Comparison of ENCODE assay signal across 8 cellular contexts in the genomic region with DNA sequence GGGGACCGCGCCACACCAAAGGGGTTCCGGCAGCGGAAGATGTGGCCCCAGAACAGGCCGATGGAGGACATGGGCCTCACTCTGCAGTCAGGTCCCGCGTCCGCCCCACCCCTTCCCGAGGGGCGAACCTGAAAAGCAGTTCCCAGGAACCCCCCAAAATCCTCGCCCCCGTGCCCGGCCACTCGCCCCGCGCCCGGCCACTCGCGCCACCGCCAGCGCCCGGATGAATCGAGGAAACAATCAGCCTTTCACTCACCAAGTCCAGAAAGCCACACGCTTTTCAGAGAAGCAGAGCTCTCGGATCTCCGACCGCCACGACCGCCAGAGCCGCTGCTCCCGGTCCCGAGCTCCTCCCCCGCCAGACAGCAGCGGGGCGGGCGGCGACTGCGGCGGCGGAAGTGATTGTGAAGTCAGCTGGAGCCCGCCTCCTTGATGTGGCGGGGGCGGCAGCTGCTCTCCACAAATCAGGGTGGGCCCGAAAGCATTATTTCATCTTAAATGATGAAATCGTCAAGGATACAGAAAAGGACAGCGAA. TPM values are rescaled to one million over a fixed set of nuclear protein-coding genes. Genes with fewer than 3 reads are reported as not detected.
DNase-seq lines count a peak whose midpoint lies in the region; ATAC-seq and TF ChIP-seq lines count a peak whose summit lies in the region.

A gene with protein sequence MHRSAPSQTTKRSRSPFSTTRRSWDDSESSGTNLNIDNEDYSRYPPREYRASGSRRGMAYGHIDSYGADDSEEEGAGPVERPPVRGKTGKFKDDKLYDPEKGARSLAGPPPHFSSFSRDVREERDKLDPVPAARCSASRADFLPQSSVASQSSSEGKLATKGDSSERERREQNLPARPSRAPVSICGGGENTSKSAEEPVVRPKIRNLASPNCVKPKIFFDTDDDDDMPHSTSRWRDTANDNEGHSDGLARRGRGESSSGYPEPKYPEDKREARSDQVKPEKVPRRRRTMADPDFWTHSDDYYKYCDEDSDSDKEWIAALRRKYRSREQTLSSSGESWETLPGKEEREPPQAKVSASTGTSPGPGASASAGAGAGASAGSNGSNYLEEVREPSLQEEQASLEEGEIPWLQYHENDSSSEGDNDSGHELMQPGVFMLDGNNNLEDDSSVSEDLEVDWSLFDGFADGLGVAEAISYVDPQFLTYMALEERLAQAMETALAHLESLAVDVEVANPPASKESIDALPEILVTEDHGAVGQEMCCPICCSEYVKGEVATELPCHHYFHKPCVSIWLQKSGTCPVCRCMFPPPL (minus strand): TSS at position 338 of the 536 bp plus-strand sequence. CDS start 2,380 bp downstream, outside the sequence.

- H3K4me1 ChIP-seq in CD8-positive, alpha-beta memory T cell (ENCODE audit: insufficient read depth, low read length) = peaks cover 15% of the 10 kb centered on the region
- H3K4me1 ChIP-seq in PC-3 (ENCODE audit: insufficient read depth, low read length) = peaks cover 6% of the 10 kb centered on the region; the same call in 1 of the 2 replicates
- no peaks in the 10 kb centered on the region for H3K4me1 ChIP-seq in esophagus (ENCODE audit: control insufficient read depth in 2 of 2, insufficient read depth in 2 of 2, low read length in 1 of 2)
- no peaks in the 10 kb centered on the region for H3K4me1 ChIP-seq in mucosa of stomach (ENCODE audit: control insufficient read depth, insufficient read depth, low read length)

- POLR2A ChIA-PET in CD8-positive, alpha-beta memory T cell (lab: Charles Lee) = interaction anchor here (1.1 kb wide), 1 partner anchor 336 kb away, joined by 3 read pairs; a partner anchor contains a TSS
- POLR2A ChIA-PET in PC-3 (lab: Charles Lee; ENCODE audit: unreplicated experiment) = interaction anchor here (0.7 kb wide), 1 partner anchor 55 kb away, joined by 4 read pairs; no protein-coding TSS in a partner anchor

- peak within 1 kb of the TSS; percentile 96 for H3K4me2 ChIP-seq in PC-3 (ENCODE audit: low read length)

- peaks cover 0 to 3% (median 0%) of the 10 kb centered on the region in 5 donors for H3K9me3 Mint-ChIP-seq in CD8-positive, alpha-beta memory T cell
- no peaks in the 10 kb centered on the region for H3K9me3 Mint-ChIP-seq in activated T-cell treated with anti-CD3 and anti-CD28 coated beads, Interleukin-2, amount 50 U/mL, for 4 hours

- peaks cover 26 to 40% (median 29%) of the 10 kb centered on the region in 3 donors for H3K4me1 Mint-ChIP-seq in CD8-positive, alpha-beta memory T cell
- H3K4me1 Mint-ChIP-seq in activated T-cell treated with anti-CD3 and anti-CD28 coated beads, Interleukin-2, amount 50 U/mL, for 4 hours (ENCODE audit: low read depth) = peaks cover 28% of the 10 kb centered on the region

- intact Hi-C loops in PC-3 (cut with micrococcal nuclease) = no loop called here

- H3K9ac ChIP-seq in PC-3 (ENCODE audit: low read length) (peak within 1 kb of the TSS; percentile 85), mucosa of stomach (ENCODE audit: low read length) (peak within 1 kb of the TSS; percentile 59)

- H3K27ac Mint-ChIP-seq in CD8-positive, alpha-beta memory T cell = peak within 1 kb of the TSS; percentile 75 to 93 (median 88)

- H3K79me2 ChIP-seq in PC-3 (ENCODE audit: low read length) = peaks cover 14% of the 10 kb centered on the region

- H4K20me1 ChIP-seq in PC-3 (ENCODE audit: low read length) = no peaks in the 10 kb centered on the region

- peaks cover 0 to 32% (median 0%) of the 10 kb centered on the region in 3 donors for H3K36me3 Mint-ChIP-seq in CD8-positive, alpha-beta memory T cell
- H3K36me3 Mint-ChIP-seq in activated T-cell treated with anti-CD3 and anti-CD28 coated beads, Interleukin-2, amount 50 U/mL, for 4 hours (ENCODE audit: insufficient read depth) = peaks cover 10% of the 10 kb centered on the region

- H2AFZ ChIP-seq in PC-3 (ENCODE audit: low read length) = peak within 1 kb of the TSS; percentile 93

- no peaks in the 10 kb centered on the region for H3K9me2 ChIP-seq in PC-3 (replicated peaks; ENCODE audit: low read length)

- TSS peak; percentile 42 for BruUV-seq in PC-3 (replicated peaks; lab: Mats Ljungman, UMichigan)

- peak; percentile 57 to 81 (median 70) for DNase-seq in CD8-positive, alpha-beta memory T cell
- peak; percentile 8 for DNase-seq in HS-27A (ENCODE audit: low read depth)
- peak; percentile 53 for DNase-seq in PC-3
- peak; percentile 62 for DNase-seq in activated T-cell treated with anti-CD3 and anti-CD28 coated beads, Interleukin-2, amount 50 U/mL, for 4 hours
- DNase-seq in stimulated activated CD8-positive, alpha-beta memory T cell treated with anti-CD3 and anti-CD28 coated beads, Interleukin-4, amount 100 ng/mL, for 48 hours = peak; percentile 73

- ATAC-seq in GM19467 (IDR thresholded peaks at IDR 0.05; ENCODE audit: unreplicated experiment) (peak; percentile 84), PC-3 (peak; percentile 94)
- ATAC-seq in activated T-cell treated with anti-CD3 and anti-CD28 coated beads, Interleukin-2, amount 50 U/mL, for 4 hours = peak; percentile 79 to 89

- H3K36me3 ChIP-seq in CD8-positive, alpha-beta memory T cell (ENCODE audit: insufficient read depth, low read length) = no peaks in the 10 kb centered on the region
- H3K36me3 ChIP-seq in PC-3 (ENCODE audit: low read depth, low read length) (no peaks in the 10 kb centered on the region), esophagus (ENCODE audit: control insufficient read depth in 2 of 2, insufficient read depth in 2 of 2, low read length in 1 of 2) (no peaks in the 10 kb centered on the region), mucosa of stomach (ENCODE audit: control insufficient read depth, insufficient read depth, low read length) (no peaks in the 10 kb centered on the region)

- H3K4me3 Mint-ChIP-seq in CD8-positive, alpha-beta memory T cell = peak within 1 kb of the TSS; percentile 70 to 90 (median 87)
- H3K4me3 Mint-ChIP-seq in activated T-cell treated with anti-CD3 and anti-CD28 coated beads, Interleukin-2, amount 50 U/mL, for 4 hours = peak within 1 kb of the TSS; percentile 87

- CTCF ChIA-PET in CD8-positive, alpha-beta memory T cell (lab: Charles Lee) = interaction anchor here (0.8 to 2.0 kb wide), 3 partner anchors 8 to 337 kb away, joined by 3 to 9 read pairs (median 4); a partner anchor contains a TSS
- CTCF ChIA-PET in PC-3 (lab: Charles Lee) = interaction anchor here (0.5 kb wide), 1 partner anchor 93 kb away, joined by 3 read pairs; no protein-coding TSS in a partner anchor

- H3K27me3 Mint-ChIP-seq in CD8-positive, alpha-beta memory T cell = peaks cover 0 to 5% of the 10 kb centered on the region in 2 donors
- no peaks in the 10 kb centered on the region for H3K27me3 Mint-ChIP-seq in activated T-cell treated with anti-CD3 and anti-CD28 coated beads, Interleukin-2, amount 50 U/mL, for 4 hours (ENCODE audit: low read depth)

- WGBS in esophagus, 2 donors = 1 to 27% methylated on average over 44 to 46 of the region's 46 CpGs

- H3F3A ChIP-seq in PC-3 (ENCODE audit: low read length, unreplicated experiment) = no peaks in the 10 kb centered on the region

- H3K27me3 ChIP-seq in CD8-positive, alpha-beta memory T cell (ENCODE audit: insufficient read depth, low read length, poor library complexity, severe bottlenecking) = no peaks in the 10 kb centered on the region
- H3K27me3 ChIP-seq in PC-3 (ENCODE audit: low read length) (no peaks in the 10 kb centered on the region), esophagus (ENCODE audit: control insufficient read depth in 1 of 2, insufficient read depth in 2 of 2, low read length in 2 of 2) (no peaks in the 10 kb centered on the region), mucosa of stomach (ENCODE audit: control insufficient read depth, insufficient read depth, low read length) (no peaks in the 10 kb centered on the region)

- no peaks in the 10 kb centered on the region for H3K9me3 ChIP-seq in CD8-positive, alpha-beta memory T cell (ENCODE audit: low read length)
- H3K9me3 ChIP-seq in PC-3 (ENCODE audit: low read length) = no peaks in the 10 kb centered on the region
- H3K9me3 ChIP-seq in esophagus (ENCODE audit: control insufficient read depth in 2 of 2, insufficient read depth in 1 of 2, low read depth in 1 of 2, low read length in 1 of 2) = no peaks in the 10 kb centered on the region
- H3K9me3 ChIP-seq in mucosa of stomach (ENCODE audit: control insufficient read depth, low read length) = no peaks in the 10 kb centered on the region

- peak within 1 kb of the TSS; percentile 47 for H3K27ac ChIP-seq in CD8-positive, alpha-beta memory T cell (ENCODE audit: low read depth, low read length)
- H3K27ac ChIP-seq in PC-3 (ENCODE audit: low read length) = no peak within 1 kb of the TSS
- H3K27ac ChIP-seq in esophagus (ENCODE audit: low read depth in 2 of 2, low read length in 1 of 2) = peak within 1 kb of the TSS; percentile 26 to 80

- TF ChIP-seq CTCF in PC-3 (conservative IDR thresholded peaks at IDR 0.05; ENCODE audit: low read depth, low read length) = no peak

- peak within 1 kb of the TSS; percentile 66 for H3K4me3 ChIP-seq in CD8-positive, alpha-beta memory T cell (ENCODE audit: low read length)
- H3K4me3 ChIP-seq in PC-3 (ENCODE audit: low read length) = peak within 1 kb of the TSS; percentile 96
- peak within 1 kb of the TSS; percentile 53 to 73 for H3K4me3 ChIP-seq in esophagus (ENCODE audit: low read depth in 1 of 2, low read length in 2 of 2)
- peak within 1 kb of the TSS; percentile 36 for H3K4me3 ChIP-seq in mucosa of stomach (ENCODE audit: low read length)

RNA-seq across cellular contexts. Expression of the gene that starts here (rescaled TPM):
- 10 to 100 TPM; 14.2 to 18.5 TPM for total RNA-seq in CD8-positive, alpha-beta memory T cell
- 47.9 TPM for polyA plus RNA-seq in CD8-positive, alpha-beta memory T cell
- total RNA-seq in PC-3 (2014; rRNA removed) = 32.0 and 37.6 TPM in 2 replicates
- total RNA-seq in activated T-cell treated with anti-CD3 and anti-CD28 coated beads, Interleukin-2, amount 50 U/mL, for 4 hours = 10 to 100 TPM; 14.1 to 16.0 (median 14.9) TPM
- 1 to 10 TPM; 4.0 to 8.8 TPM for polyA plus RNA-seq in esophagus

Comparison
In these comparisons a context has a peak if more than half of its experiments do, and no peak if none do; other contexts are left out.
1. DNase-seq: peak in every context shown above with its lines; median percentile 73 in stimulated activated CD8-positive, alpha-beta memory T cell treated with anti-CD3 and anti-CD28 coated beads, Interleukin-4, amount 100 ng/mL, for 48 hours; 70 in CD8-positive, alpha-beta memory T cell; 62 in activated T-cell treated with anti-CD3 and anti-CD28 coated beads, Interleukin-2, amount 50 U/mL, for 4 hours; 53 in PC-3; 8 in HS-27A.
2. H3K4me3 ChIP-seq: peak in every context shown above with its lines; median percentile 96 in PC-3; 66 in CD8-positive, alpha-beta memory T cell; 63 in esophagus; 36 in mucosa of stomach.